ENCODE assay signal across 1 cellular context in the genomic region with DNA sequence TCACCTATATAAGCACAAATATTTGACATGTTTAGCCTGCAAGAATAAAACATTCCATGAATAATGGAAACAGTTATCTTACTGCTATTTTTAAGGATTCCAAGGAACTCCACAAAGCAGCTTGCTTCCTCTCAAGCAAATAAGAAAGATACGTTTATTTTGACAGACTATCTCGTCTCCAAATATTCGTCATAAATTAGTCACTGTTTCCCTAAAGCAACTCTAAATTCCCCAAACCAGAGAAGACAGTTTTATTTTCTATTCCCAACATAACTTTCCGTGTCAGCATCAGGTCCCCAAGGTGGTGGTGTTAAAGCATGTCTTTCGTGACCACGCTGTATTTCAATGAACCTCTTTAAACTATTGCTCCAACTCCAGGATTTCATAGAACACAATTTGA.
TF ChIP-seq lines count a peak whose summit lies in the region.

No MANE protein-coding gene starts in this region.

TF ChIP-seq in SK-N-SH treated with all-trans-retinoic acid at 6 μM for 48 hours, 23 proteins besides CTCF, POLR2A, EP300 and RAD21 (continued from another document):
- no peak for TF ChIP-seq BACH2 (CRISPR knock-in tag; IDR thresholded peaks at IDR 0.05; ENCODE audit: borderline replicate concordance)
- no peak for TF ChIP-seq PATZ1 (CRISPR knock-in tag; IDR thresholded peaks at IDR 0.05; ENCODE audit: borderline replicate concordance)
